Comparison of ENCODE assay signal across 11 cellular contexts in the genomic region with DNA sequence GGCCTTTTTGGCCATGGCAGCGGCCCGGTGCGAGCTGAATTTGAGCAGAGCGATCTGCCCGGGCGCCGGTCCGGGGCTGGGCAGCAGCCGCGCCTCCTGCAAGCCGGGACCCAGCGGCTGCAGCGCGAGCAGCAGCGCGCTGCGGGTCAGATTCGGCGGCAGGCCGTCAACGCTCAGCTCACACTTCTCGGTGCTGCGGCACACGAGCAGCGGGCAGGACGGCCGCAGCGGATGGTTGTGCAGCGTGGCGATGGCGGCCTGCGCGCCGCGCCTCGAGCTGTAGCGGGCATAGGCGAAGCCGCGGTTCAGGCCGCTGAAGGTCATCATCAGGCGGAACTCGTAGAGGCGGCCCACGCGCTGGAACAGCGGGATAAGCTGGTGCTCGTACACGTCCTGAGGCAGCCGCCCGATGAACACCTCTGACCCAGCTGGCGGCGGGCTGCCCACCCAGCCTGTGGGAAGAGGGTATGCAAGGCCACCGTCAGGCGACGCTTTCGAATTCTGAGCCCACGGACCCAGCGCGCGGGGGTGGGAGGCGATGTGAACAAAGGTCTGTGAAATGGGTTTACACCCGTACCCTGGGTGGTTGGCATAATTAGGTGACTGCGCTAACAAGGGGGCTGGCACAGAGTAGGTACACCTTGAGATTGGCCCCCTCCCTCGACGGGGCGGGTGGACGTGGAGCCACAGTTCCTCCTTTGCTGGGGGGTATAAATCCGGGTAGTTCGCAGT. TPM values are rescaled to one million over a fixed set of nuclear protein-coding genes. Genes with fewer than 3 reads are reported as not detected.
DNase-seq lines count a peak whose midpoint lies in the region; ATAC-seq and TF ChIP-seq lines count a peak whose summit lies in the region.
"Had no signal": no experiment of that assay in that cellular context is flagged by ENCODE, and none has a peak within 500 bp of the region (broad histone marks: within the 10 kb centered on the region; RNA-seq: fewer than 3 reads in every experiment).

No MANE protein-coding gene starts in this region.

- TF ChIP-seq EP300 in ovary (IDR thresholded peaks at IDR 0.05): no peak

- H3K36me3 ChIP-seq in ovary (no peaks in the 10 kb centered on the region), MM.1S (replicated peaks; ENCODE audit: insufficient read depth, low read length) (peaks cover 4% of the 10 kb centered on the region; the same call in 1 of the 2 replicates)

- H3K27me3 ChIP-seq in ovary (no peaks in the 10 kb centered on the region), MM.1S (replicated peaks; ENCODE audit: insufficient read depth, low read length) (no peaks in the 10 kb centered on the region)

- DNase-seq in DMS 273 (lab: John Stamatoyannopoulos, UW; ENCODE audit: unreplicated experiment): peak; percentile 71
- DNase-seq in DMS 273 treated with DMSO at 0.1 percent for 48 hours (lab: John Stamatoyannopoulos, UW): no peak
- peak; percentile 44 for DNase-seq in NCI-H69 (lab: John Stamatoyannopoulos, UW)
- peak; percentile 13 for DNase-seq in fibroblast of pulmonary artery (ENCODE audit: low read depth)
- peak in 3 of 5 donors; percentile 28 to 69 (median 59) for DNase-seq in ovary
- no peak for DNase-seq in NCI-H1694 (lab: John Stamatoyannopoulos, UW)
- DNase-seq in MM.1S: no peak
- DNase-seq: NCI-H774 had no signal

- no peaks in the 10 kb centered on the region for H3K9me2 ChIP-seq in MM.1S (replicated peaks; ENCODE audit: insufficient read depth, low read length)

- H2AFZ ChIP-seq in MM.1S (ENCODE audit: low read length): no peak overlapping the region

- ATAC-seq in GM21619 (IDR thresholded peaks at IDR 0.05; ENCODE audit: unreplicated experiment): no peak

- H3K9ac ChIP-seq in MM.1S (ENCODE audit: low read length): no peak overlapping the region

- H3K4me1 ChIP-seq in ovary (ENCODE audit: insufficient read depth): peaks cover 3% of the 10 kb centered on the region
- peaks cover 2% of the 10 kb centered on the region; the same call in 1 of the 2 replicates for H3K4me1 ChIP-seq in MM.1S (ENCODE audit: low read length)

- no peaks in the 10 kb centered on the region; the same call in 1 of the 2 replicates for H3F3A ChIP-seq in MM.1S (ENCODE audit: insufficient read depth, low read length)

- intact Hi-C loops in ovary (cut with DNase I): no loop called here

- 20 to 49% (median 29%) methylated on average over 57 to 70 of the region's 70 CpGs for WGBS in ovary, 3 donors

- TF ChIP-seq CTCF in fibroblast of pulmonary artery (IDR thresholded peaks at IDR 0.05; ENCODE audit: low read length, missing control alignments) (no peak), ovary (IDR thresholded peaks at IDR 0.05) (no peak), MM.1S (IDR thresholded peaks at IDR 0.05; ENCODE audit: low read length) (no peak)

- no peak overlapping the region for H3K4me2 ChIP-seq in MM.1S (ENCODE audit: low read depth, low read length)

- H3K27ac ChIP-seq in ovary (no peak overlapping the region), MM.1S (ENCODE audit: low read length) (no peak overlapping the region)
- H3K27ac ChIP-seq: 22Rv1, VCaP had no signal

- H3K9me3 ChIP-seq in ovary: no peaks in the 10 kb centered on the region
- H3K9me3 ChIP-seq in MM.1S (replicated peaks; ENCODE audit: insufficient read depth, low read length): no peaks in the 10 kb centered on the region

- no peak for TF ChIP-seq POLR2A in ovary (IDR thresholded peaks at IDR 0.05)

- H3K4me3 ChIP-seq in fibroblast of pulmonary artery (replicated peaks; ENCODE audit: low read depth, low read length): no peak overlapping the region
- H3K4me3 ChIP-seq in ovary: no peak overlapping the region
- H3K4me3 ChIP-seq in MM.1S (ENCODE audit: low read length): no peak overlapping the region

- H4K20me1 ChIP-seq in MM.1S (ENCODE audit: insufficient read depth, low read length): no peaks in the 10 kb centered on the region

- H3K79me2 ChIP-seq in MM.1S (ENCODE audit: low read length): peaks cover 17% of the 10 kb centered on the region

RNA-seq across cellular contexts. Expression of a gene that starts 0.8 kb away (rescaled TPM):
- total RNA-seq in ovary: 1 to 10 TPM in 2 of 7 donors, under 1 TPM in 5; 0.30 to 1.2 (median 0.69) TPM
- polyA plus RNA-seq in ovary: under 1 TPM in 1 of 2 donors, not detected in 1; 0.98 TPM

RNA-seq across cellular contexts. Expression of a gene that starts 7.9 kb away (rescaled TPM):
- total RNA-seq in ovary: 10 to 100 TPM in 6 of 7 donors, 1 to 10 TPM in 1; 9.1 to 16.6 (median 13.7) TPM
- 10 to 100 TPM in 1 of 2 donors, 1 to 10 TPM in 1; 9.9 to 12.3 TPM for polyA plus RNA-seq in ovary

RNA-seq across cellular contexts. Expression of a gene that starts 18.5 kb away (rescaled TPM):
- total RNA-seq in ovary: 10 to 100 TPM; 26.8 to 48.2 (median 41.7) TPM
- polyA plus RNA-seq in ovary: 10 to 100 TPM; 38.9 to 68.6 TPM

RNA-seq across cellular contexts. Expression of a gene that starts 18.6 kb away (rescaled TPM):
- total RNA-seq in ovary: 10 to 100 TPM; 15.2 to 25.2 (median 21.6) TPM
- 10 to 100 TPM; 20.9 to 27.5 TPM for polyA plus RNA-seq in ovary

RNA-seq across cellular contexts. Expression of a gene that starts 25.0 kb away (rescaled TPM):
- total RNA-seq in ovary: 100 to 1,000 TPM in 1 of 7 donors, 10 to 100 TPM in 6; 70.9 to 112 (median 78.0) TPM
- polyA plus RNA-seq in ovary: 100 to 1,000 TPM in 1 of 2 donors, 10 to 100 TPM in 1; 99.8 to 184 TPM

Comparison
In these comparisons a context has a peak if more than half of its experiments do, and no peak if none do; other contexts are left out.
1. DNase-seq: peak in DMS 273 (single experiment), NCI-H69 (single experiment), fibroblast of pulmonary artery (single experiment) and ovary (3 of 5); none in DMS 273 treated with DMSO at 0.1 percent for 48 hours (single experiment), NCI-H1694 (single experiment) and MM.1S (single experiment).